In genomic region chr19:11578342-11579142, GRCh38 we compare ENCODE assay signal across 8 cellular contexts. TPM values are rescaled to one million over a fixed set of nuclear protein-coding genes. Genes with fewer than 3 reads are reported as not detected.
DNase-seq lines count a peak whose midpoint lies in the region; ATAC-seq and TF ChIP-seq lines count a peak whose summit lies in the region.

No MANE protein-coding gene starts in this region.

- WGBS in gastroesophageal sphincter (ENCODE audit: low coverage in 1 of 2), 2 donors: 0% methylated on average over 1 of the region's 58 CpGs; no CpG with 5 or more reads in 1 of the 2 donors
- WGBS in prostate gland: 14% methylated on average over 46 of the region's 58 CpGs

- intact Hi-C loops in activated CD8-positive, alpha-beta T cell treated with anti-CD3 and anti-CD28 coated beads for 36 hours (cut with micrococcal nuclease): no loop called here
- intact Hi-C loops in prostate gland (cut with DNase I): no loop called here

- peak overlapping the region; percentile 96 for H2AFZ ChIP-seq in GM23338

- peak overlapping the region; percentile 70 for H3K4me3 ChIP-seq in GM23338
- peak overlapping the region in 1 of 2 donors; percentile 43 for H3K4me3 ChIP-seq in gastroesophageal sphincter
- peak overlapping the region; percentile 22 to 30 for H3K4me3 ChIP-seq in prostate gland

- DNase-seq in GM23338 (ENCODE audit: low spot score): peak; percentile 67
- peak; percentile 28 for DNase-seq in activated CD8-positive, alpha-beta T cell treated with anti-CD3 and anti-CD28 coated beads for 36 hours
- peak; percentile 39 for DNase-seq in prostate gland (ENCODE audit: low spot score)
- no peak for DNase-seq in osteocyte (ENCODE audit: extremely low spot score, unreplicated experiment)
- no peak for DNase-seq in NCI-H187 treated with DMSO at 0.1 percent for 48 hours (lab: John Stamatoyannopoulos, UW)
- no peak for DNase-seq in NCI-H748 (lab: John Stamatoyannopoulos, UW; ENCODE audit: unreplicated experiment)

- POLR2A ChIA-PET in activated CD8-positive, alpha-beta T cell treated with anti-CD3 and anti-CD28 coated beads for 36 hours (lab: Charles Lee): interaction anchor here (0.6 to 1.2 kb wide), 5 partner anchors 9 to 189 kb away, joined by 3 read pairs; partner anchors contain the start of genes CNN1, ELOF1 and ZNF441

- H3K9me2 ChIP-seq in GM23338 (ENCODE audit: insufficient read depth): no peaks in the 10 kb centered on the region

- ATAC-seq in GM23338: peak; percentile 84
- peak; percentile 35 for ATAC-seq in activated CD8-positive, alpha-beta T cell treated with anti-CD3 and anti-CD28 coated beads for 36 hours
- ATAC-seq in gastroesophageal sphincter: peak; percentile 44
- ATAC-seq in HG03039 (IDR thresholded peaks at IDR 0.05; ENCODE audit: unreplicated experiment): no peak

- no peaks in the 10 kb centered on the region for H3K9me3 ChIP-seq in gastroesophageal sphincter
- H3K9me3 ChIP-seq in prostate gland: no peaks in the 10 kb centered on the region

- peak overlapping the region; percentile 83 for H3K4me2 ChIP-seq in GM23338

- H3K27ac ChIP-seq in GM23338 (ENCODE audit: low read depth): no peak overlapping the region
- peak overlapping the region in 2 of 4 donors; percentile 24 to 48 for H3K27ac ChIP-seq in gastroesophageal sphincter
- H3K27ac ChIP-seq in prostate gland: peak overlapping the region; percentile 53 to 57

- H3K27ac Mint-ChIP-seq in GM23338 (no peak overlapping the region), osteocyte (ENCODE audit: unreplicated experiment) (no peak overlapping the region)
- no peak overlapping the region for H3K27ac Mint-ChIP-seq in activated CD8-positive, alpha-beta T cell treated with anti-CD3 and anti-CD28 coated beads for 36 hours

- no peaks in the 10 kb centered on the region for H3K36me3 ChIP-seq in GM23338 (ENCODE audit: insufficient read depth)
- no peaks in the 10 kb centered on the region for H3K36me3 ChIP-seq in gastroesophageal sphincter
- no peaks in the 10 kb centered on the region for H3K36me3 ChIP-seq in prostate gland

- no peaks in the 10 kb centered on the region for H3K36me3 Mint-ChIP-seq in GM23338 (ENCODE audit: low read depth)
- H3K36me3 Mint-ChIP-seq in activated CD8-positive, alpha-beta T cell treated with anti-CD3 and anti-CD28 coated beads for 36 hours (ENCODE audit: low read depth): no peaks in the 10 kb centered on the region
- H3K36me3 Mint-ChIP-seq in osteocyte (ENCODE audit: unreplicated experiment): no peaks in the 10 kb centered on the region

- no peak for TF ChIP-seq EP300 in gastroesophageal sphincter (IDR thresholded peaks at IDR 0.05)

- no peaks in the 10 kb centered on the region for H3K79me2 ChIP-seq in GM23338 (replicated peaks; ENCODE audit: insufficient read depth)

- H3K4me3 Mint-ChIP-seq in GM23338: peak overlapping the region; percentile 65
- peak overlapping the region; percentile 67 for H3K4me3 Mint-ChIP-seq in activated CD8-positive, alpha-beta T cell treated with anti-CD3 and anti-CD28 coated beads for 36 hours
- H3K4me3 Mint-ChIP-seq in osteocyte (ENCODE audit: unreplicated experiment): no peak overlapping the region

- H3K4me1 ChIP-seq in GM23338 (ENCODE audit: insufficient read depth) (no peaks in the 10 kb centered on the region), gastroesophageal sphincter (peaks cover 0 to 13% (median 4%) of the 10 kb centered on the region in 3 donors), prostate gland (replicated peaks) (no peaks in the 10 kb centered on the region)

- CTCF ChIA-PET in activated CD8-positive, alpha-beta T cell treated with anti-CD3 and anti-CD28 coated beads for 36 hours (lab: Charles Lee): interaction anchor here (1.0 to 1.7 kb wide), 5 partner anchors 8 to 47 kb away, joined by 3 to 6 read pairs (median 3); no protein-coding TSS in a partner anchor

- peaks cover 9% of the 10 kb centered on the region; the same call in 1 of the 3 replicates for H3K4me1 Mint-ChIP-seq in GM23338
- H3K4me1 Mint-ChIP-seq in activated CD8-positive, alpha-beta T cell treated with anti-CD3 and anti-CD28 coated beads for 36 hours (ENCODE audit: low read depth): peaks cover 39% of the 10 kb centered on the region
- peaks cover 14% of the 10 kb centered on the region for H3K4me1 Mint-ChIP-seq in osteocyte (ENCODE audit: unreplicated experiment)

- 0 out of 2 replicates have a peak, but pooled peaks cover 3% of the 10 kb centered on the region for H3F3A ChIP-seq in GM23338 (replicated peaks; ENCODE audit: low read depth)

- TF ChIP-seq CTCF in GM23338 (conservative IDR thresholded peaks at IDR 0.05; ENCODE audit: low read depth in 2 of 2) (no peak), gastroesophageal sphincter (IDR thresholded peaks at IDR 0.05) (no peak), prostate gland (IDR thresholded peaks at IDR 0.05) (no peak), osteocyte (IDR thresholded peaks at IDR 0.05) (no peak)
- TF ChIP-seq CTCF in activated CD8-positive, alpha-beta T cell treated with anti-CD3 and anti-CD28 coated beads for 36 hours (IDR thresholded peaks at IDR 0.05): no peak

- TF ChIP-seq POLR2A in gastroesophageal sphincter (IDR thresholded peaks at IDR 0.05) (no peak), prostate gland (IDR thresholded peaks at IDR 0.05) (no peak)

- H3K27me3 ChIP-seq in GM23338 (ENCODE audit: insufficient read depth): peaks cover 6% of the 10 kb centered on the region; the same call in 1 of the 2 replicates
- peaks cover 26% of the 10 kb centered on the region for H3K27me3 ChIP-seq in gastroesophageal sphincter
- H3K27me3 ChIP-seq in prostate gland (replicated peaks; ENCODE audit: insufficient read depth): no peaks in the 10 kb centered on the region

- H3K9me3 Mint-ChIP-seq in GM23338 (no peaks in the 10 kb centered on the region), osteocyte (ENCODE audit: unreplicated experiment) (no peaks in the 10 kb centered on the region)
- H3K9me3 Mint-ChIP-seq in activated CD8-positive, alpha-beta T cell treated with anti-CD3 and anti-CD28 coated beads for 36 hours: no peaks in the 10 kb centered on the region

- no peaks in the 10 kb centered on the region for H4K20me1 ChIP-seq in GM23338 (replicated peaks; ENCODE audit: insufficient read depth)

- H3K27me3 Mint-ChIP-seq in GM23338 (ENCODE audit: insufficient read depth, low read depth, poor library complexity) (peaks cover 17% of the 10 kb centered on the region), osteocyte (ENCODE audit: unreplicated experiment) (no peaks in the 10 kb centered on the region)
- H3K27me3 Mint-ChIP-seq in activated CD8-positive, alpha-beta T cell treated with anti-CD3 and anti-CD28 coated beads for 36 hours: no peaks in the 10 kb centered on the region

TF ChIP-seq in GM23338, 12 proteins besides CTCF, POLR2A, EP300 and RAD21 (continues in another document):
- TF ChIP-seq EZH2phosphoT487 (IDR thresholded peaks at IDR 0.05; ENCODE audit: unreplicated experiment): no peak

RNA-seq across cellular contexts. Expression of gene ACP5, which starts 1.1 kb away (rescaled TPM):
- total RNA-seq in GM23338 (2014; rRNA removed; shearing (Covaris generic)): 12.4 and 12.8 TPM in 2 replicates
- 5.6 and 6.7 TPM in 2 replicates for polyA plus RNA-seq in GM23338 (2016; fragmentation: Nextera tagmentation; extraction: Ambion mirVana)
- 1 to 10 TPM; 4.7 to 6.2 TPM for total RNA-seq in activated CD8-positive, alpha-beta T cell treated with anti-CD3 and anti-CD28 coated beads for 36 hours
- total RNA-seq in gastroesophageal sphincter (10 to 100 TPM in 2 of 4 donors, 1 to 10 TPM in 2; 4.4 to 12.0 (median 9.8) TPM), prostate gland (10 to 100 TPM; 23.3 to 59.3 TPM), osteocyte (1.3 and 1.6 TPM in 2 replicates)

RNA-seq across cellular contexts. Expression of gene ZNF627, which starts 18.7 kb away (rescaled TPM):
- total RNA-seq in GM23338 (2014; rRNA removed; shearing (Covaris generic)): 12.9 and 15.4 TPM in 2 replicates
- polyA plus RNA-seq in GM23338 (2016; fragmentation: Nextera tagmentation; extraction: Ambion mirVana): 7.7 and 9.0 TPM in 2 replicates
- total RNA-seq in activated CD8-positive, alpha-beta T cell treated with anti-CD3 and anti-CD28 coated beads for 36 hours: 1 to 10 TPM; 6.1 to 6.5 TPM
- total RNA-seq in gastroesophageal sphincter (10 to 100 TPM in 3 of 4 donors, 1 to 10 TPM in 1; 9.6 to 18.0 (median 10.4) TPM), prostate gland (10 to 100 TPM; 17.8 to 20.5 TPM), osteocyte (18.2 and 18.3 TPM in 2 replicates)

RNA-seq across cellular contexts. Expression of gene ELOF1, which starts 19.5 kb away (rescaled TPM):
- total RNA-seq in GM23338 (2014; rRNA removed; shearing (Covaris generic)): 50.3 and 73.3 TPM in 2 replicates
- polyA plus RNA-seq in GM23338 (2016; fragmentation: Nextera tagmentation; extraction: Ambion mirVana): 98.0 and 103 TPM in 2 replicates
- 10 to 100 TPM; 41.3 to 45.7 TPM for total RNA-seq in activated CD8-positive, alpha-beta T cell treated with anti-CD3 and anti-CD28 coated beads for 36 hours
- total RNA-seq in gastroesophageal sphincter: 10 to 100 TPM; 19.1 to 49.4 (median 32.0) TPM
- total RNA-seq in prostate gland: 10 to 100 TPM; 47.8 to 57.5 TPM
- 49.2 and 49.9 TPM in 2 replicates for total RNA-seq in osteocyte

RNA-seq across cellular contexts. Expression of gene CNN1, which starts 39.9 kb away (rescaled TPM):
- 17.0 and 20.9 TPM in 2 replicates for total RNA-seq in GM23338 (2014; rRNA removed; shearing (Covaris generic))
- 13.3 and 22.7 TPM in 2 replicates for polyA plus RNA-seq in GM23338 (2016; fragmentation: Nextera tagmentation; extraction: Ambion mirVana)
- not detected for total RNA-seq in activated CD8-positive, alpha-beta T cell treated with anti-CD3 and anti-CD28 coated beads for 36 hours
- total RNA-seq in gastroesophageal sphincter: 1,000 to 10,000 TPM; 2,283 to 3,774 (median 3,072) TPM
- total RNA-seq in prostate gland: 100 to 1,000 TPM; 426 to 525 TPM
- 8.1 and 9.9 TPM in 2 replicates for total RNA-seq in osteocyte

RNA-seq across cellular contexts. Expression of gene ECSIT, which starts 49.6 kb away (rescaled TPM):
- total RNA-seq in GM23338 (2014; rRNA removed; shearing (Covaris generic)): 61.1 and 66.5 TPM in 2 replicates
- polyA plus RNA-seq in GM23338 (2016; fragmentation: Nextera tagmentation; extraction: Ambion mirVana): 36.6 and 42.7 TPM in 2 replicates
- 10 to 100 TPM; 51.2 to 53.9 TPM for total RNA-seq in activated CD8-positive, alpha-beta T cell treated with anti-CD3 and anti-CD28 coated beads for 36 hours
- 10 to 100 TPM; 50.1 to 88.3 (median 65.2) TPM for total RNA-seq in gastroesophageal sphincter
- 10 to 100 TPM; 93.0 to 94.7 TPM for total RNA-seq in prostate gland
- 28.9 and 30.0 TPM in 2 replicates for total RNA-seq in osteocyte

Comparison
In these comparisons a context has a peak if more than half of its experiments do, and no peak if none do; other contexts are left out.
1. DNase-seq: peak in GM23338 (single experiment), activated CD8-positive, alpha-beta T cell treated with anti-CD3 and anti-CD28 coated beads for 36 hours (single experiment) and prostate gland (single experiment); none in osteocyte (single experiment), NCI-H187 treated with DMSO at 0.1 percent for 48 hours (single experiment) and NCI-H748 (single experiment).